8 cellular contexts compared by ENCODE assay signal in genomic region chrX:71636438-71637252, GRCh38. TPM values are rescaled to one million over a fixed set of nuclear protein-coding genes. Genes with fewer than 3 reads are reported as not detected.
DNase-seq lines count a peak whose midpoint lies in the region; ATAC-seq lines count a peak whose summit lies in the region.

No MANE protein-coding gene starts in this region.

- peak; percentile 25 to 65 for ATAC-seq in activated naive CD4-positive, alpha-beta T cell treated with anti-CD3 and anti-CD28 coated beads, Interleukin-2, amount 50 U/mL, for 72 hours

- H3K4me1 ChIP-seq in stomach smooth muscle (ENCODE audit: control insufficient read depth, insufficient read depth, low read length): peaks cover 8% of the 10 kb centered on the region

- no peaks in the 10 kb centered on the region for H3K9me3 ChIP-seq in stomach smooth muscle (ENCODE audit: control insufficient read depth in 2 of 2, low read length in 2 of 2)

- H3K27ac ChIP-seq in caudate nucleus (ENCODE audit: low read depth, low read length) (peak overlapping the region; percentile 49), stomach smooth muscle (ENCODE audit: low read length) (peak overlapping the region; percentile 53)

- H3K9me3 Mint-ChIP-seq in activated naive CD4-positive, alpha-beta T cell treated with anti-CD3 and anti-CD28 coated beads, Interleukin-2, amount 50 U/mL, for 72 hours: peaks cover 0 to 3% of the 10 kb centered on the region in 2 donors

- no peaks in the 10 kb centered on the region for H3K36me3 ChIP-seq in stomach smooth muscle (ENCODE audit: control insufficient read depth in 2 of 2, insufficient read depth in 2 of 2, low read length in 2 of 2)

- H3K9ac ChIP-seq in stomach smooth muscle (ENCODE audit: low read length in 2 of 2): peak overlapping the region in 1 of 2 donors; percentile 45

- H3K27ac Mint-ChIP-seq in activated naive CD4-positive, alpha-beta T cell treated with anti-CD3 and anti-CD28 coated beads, Interleukin-2, amount 50 U/mL, for 72 hours: peak overlapping the region in 1 of 2 donors; percentile 66

- H3K27me3 ChIP-seq in stomach smooth muscle (ENCODE audit: control insufficient read depth in 1 of 2, insufficient read depth in 2 of 2, low read length in 2 of 2): peaks cover 0 to 7% of the 10 kb centered on the region in 2 donors

- no peak overlapping the region for H3K4me3 ChIP-seq in stomach smooth muscle (ENCODE audit: low read length in 2 of 2)

- no peaks in the 10 kb centered on the region for H3K36me3 Mint-ChIP-seq in activated naive CD4-positive, alpha-beta T cell treated with anti-CD3 and anti-CD28 coated beads, Interleukin-2, amount 50 U/mL, for 72 hours

- DNase-seq in activated naive CD4-positive, alpha-beta T cell treated with anti-CD3 and anti-CD28 coated beads, Interleukin-2, amount 50 U/mL, for 72 hours (ENCODE audit: low spot score in 2 of 2): no peak
- DNase-seq in activated naive CD4-positive, alpha-beta T cell treated with Interleukin-2 at 50 U/mL for 16 hours: no peak
- DNase-seq in NCI-H1436 (lab: John Stamatoyannopoulos, UW): peak; percentile 74
- DNase-seq in caudate nucleus (lab: John Stamatoyannopoulos, UW): peak in 23 of 61 donors; percentile 0 to 70 (median 9)
- no peak for DNase-seq in pons (ENCODE audit: low spot score)
- no peak for DNase-seq in T-helper 9 cell
- no peak for DNase-seq in KG1 (lab: John Stamatoyannopoulos, UW)

RNA-seq across cellular contexts. Expression of gene CXCR3, which starts 18.3 kb away (rescaled TPM):
- 10 to 100 TPM in 1 of 2 donors, 1 to 10 TPM in 1; 6.8 to 43.0 TPM for total RNA-seq in activated naive CD4-positive, alpha-beta T cell treated with anti-CD3 and anti-CD28 coated beads, Interleukin-2, amount 50 U/mL, for 72 hours

RNA-seq across cellular contexts. Expression of gene GCNA, which starts 58.4 kb away (rescaled TPM):
- 1 to 10 TPM; 4.1 to 6.0 TPM for total RNA-seq in activated naive CD4-positive, alpha-beta T cell treated with anti-CD3 and anti-CD28 coated beads, Interleukin-2, amount 50 U/mL, for 72 hours
